ENCODE assay signal across 14 cellular contexts in the genomic region with DNA sequence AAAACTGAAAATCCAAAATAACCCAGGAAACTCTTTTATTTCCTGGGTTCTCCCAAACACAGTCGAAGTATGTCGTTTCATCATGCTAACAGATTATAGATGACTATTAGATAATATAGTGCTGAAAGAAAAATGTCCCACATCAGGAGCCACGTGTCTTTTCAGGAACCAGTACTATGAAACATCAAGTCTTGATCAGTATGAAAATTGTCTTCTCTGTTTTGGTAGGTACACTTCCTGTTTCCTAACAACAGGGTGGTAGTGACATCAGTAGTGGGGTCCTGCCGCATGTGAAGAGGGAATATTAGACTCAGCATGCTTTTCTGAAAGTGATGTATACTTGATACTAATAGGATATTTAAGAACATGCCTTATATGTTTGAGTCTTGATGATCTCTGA.
DNase-seq lines count a peak whose midpoint lies in the region; TF ChIP-seq lines count a peak whose summit lies in the region.
"Had no signal": no experiment of that assay in that cellular context is flagged by ENCODE, and none has a peak within 500 bp of the region (broad histone marks: within the 10 kb centered on the region; RNA-seq: fewer than 3 reads in every experiment).

No MANE protein-coding gene starts in this region.

- H3K4me2 ChIP-seq in mesendoderm (ENCODE audit: low read length), result no peak overlapping the region

- H3K79me1 ChIP-seq in mesendoderm (ENCODE audit: low read length), result no peaks in the 10 kb centered on the region

- H4K8ac ChIP-seq in mesendoderm (ENCODE audit: low read depth, low read length), result no peak overlapping the region

- intact Hi-C loops in activated naive CD4-positive, alpha-beta T cell treated with anti-CD3 and anti-CD28 coated beads for 36 hours (cut with micrococcal nuclease), result no loop called here
- intact Hi-C loops in dorsolateral prefrontal cortex (cut with DNase I) (no loop called here), vagina (cut with DNase I) (no loop called here)

- H3K4ac ChIP-seq in mesendoderm (ENCODE audit: low read depth, low read length), result no peak overlapping the region

- H3K27ac Mint-ChIP-seq in activated naive CD4-positive, alpha-beta T cell treated with anti-CD3 and anti-CD28 coated beads, Interleukin-2, amount 50 U/mL, for 24 hours, result peak overlapping the region; percentile 64
- no peak overlapping the region for H3K27ac Mint-ChIP-seq in activated naive CD4-positive, alpha-beta T cell treated with anti-CD3 and anti-CD28 coated beads for 36 hours
- peak overlapping the region; percentile 67 for H3K27ac Mint-ChIP-seq in type B pancreatic cell

- CTCF ChIA-PET in activated naive CD4-positive, alpha-beta T cell treated with anti-CD3 and anti-CD28 coated beads for 36 hours (lab: Charles Lee), result no interaction called here

- H3K27ac ChIP-seq in SJSA1, result peak overlapping the region; percentile 86
- H3K27ac ChIP-seq in dorsolateral prefrontal cortex, result peak overlapping the region in 55 of 59 donors; percentile 5 to 94 (median 81)
- H3K27ac ChIP-seq in mesendoderm (ENCODE audit: low read depth, low read length), result no peak overlapping the region
- no peak overlapping the region for H3K27ac ChIP-seq in vagina
- H3K27ac ChIP-seq: pancreas, SJCRH30, spleen had no signal

- no peak overlapping the region for H3K56ac ChIP-seq in mesendoderm (ENCODE audit: low read length)

- no peak overlapping the region for H4K5ac ChIP-seq in mesendoderm (ENCODE audit: low read length)

- no peaks in the 10 kb centered on the region for H3K27me3 Mint-ChIP-seq in activated naive CD4-positive, alpha-beta T cell treated with anti-CD3 and anti-CD28 coated beads, Interleukin-2, amount 50 U/mL, for 24 hours
- no peaks in the 10 kb centered on the region for H3K27me3 Mint-ChIP-seq in activated naive CD4-positive, alpha-beta T cell treated with anti-CD3 and anti-CD28 coated beads for 36 hours (ENCODE audit: low read depth)
- no peaks in the 10 kb centered on the region for H3K27me3 Mint-ChIP-seq in type B pancreatic cell

- no peak overlapping the region for H3K4me3 ChIP-seq in SJSA1
- no peak overlapping the region for H3K4me3 ChIP-seq in dorsolateral prefrontal cortex
- no peak overlapping the region for H3K4me3 ChIP-seq in mesendoderm (ENCODE audit: low read length)
- no peak overlapping the region for H3K4me3 ChIP-seq in vagina
- H3K4me3 ChIP-seq: HAP-1, pancreas, SJCRH30, spleen had no signal

- DNase-seq in activated naive CD4-positive, alpha-beta T cell treated with anti-CD3 and anti-CD28 coated beads for 36 hours, result no peak
- DNase-seq in SJSA1 (ENCODE audit: low read depth in 1 of 2, low spot score in 2 of 2) (peak in 1 of 2 experiments; percentile 34), dorsolateral prefrontal cortex (no peak), type B pancreatic cell (ENCODE audit: extremely low spot score, unreplicated experiment) (no peak), mesendoderm (no peak), 8988T (no peak), vagina (ENCODE audit: extremely low spot score in 2 of 2) (no peak)
- DNase-seq: NCI-H2107, NCI-H774, pancreas, SJCRH30, spleen had no signal

- H2BK15ac ChIP-seq in mesendoderm (replicated peaks; ENCODE audit: low read depth), result no peak overlapping the region

- no peak overlapping the region for H3K4me3 Mint-ChIP-seq in activated naive CD4-positive, alpha-beta T cell treated with anti-CD3 and anti-CD28 coated beads, Interleukin-2, amount 50 U/mL, for 24 hours
- H3K4me3 Mint-ChIP-seq in activated naive CD4-positive, alpha-beta T cell treated with anti-CD3 and anti-CD28 coated beads for 36 hours, result no peak overlapping the region
- H3K4me3 Mint-ChIP-seq in type B pancreatic cell, result no peak overlapping the region

- H2BK120ac ChIP-seq in mesendoderm (ENCODE audit: low read depth, low read length), result no peak overlapping the region

- no peaks in the 10 kb centered on the region for H3K79me2 ChIP-seq in mesendoderm (ENCODE audit: control insufficient read depth, insufficient read depth, low read length)

- no peak overlapping the region for H2BK5ac ChIP-seq in mesendoderm (ENCODE audit: low read length)

- peaks cover 3% of the 10 kb centered on the region for H3K36me3 Mint-ChIP-seq in activated naive CD4-positive, alpha-beta T cell treated with anti-CD3 and anti-CD28 coated beads, Interleukin-2, amount 50 U/mL, for 24 hours
- peaks cover 6% of the 10 kb centered on the region for H3K36me3 Mint-ChIP-seq in activated naive CD4-positive, alpha-beta T cell treated with anti-CD3 and anti-CD28 coated beads for 36 hours (ENCODE audit: low read depth)
- peaks cover 27% of the 10 kb centered on the region for H3K36me3 Mint-ChIP-seq in type B pancreatic cell

- H2AK5ac ChIP-seq in mesendoderm (ENCODE audit: low read length), result no peak overlapping the region

- H3K23ac ChIP-seq in mesendoderm (ENCODE audit: low read length), result no peak overlapping the region

- H3K36me3 ChIP-seq in SJSA1, result no peaks in the 10 kb centered on the region
- H3K36me3 ChIP-seq in mesendoderm (ENCODE audit: control insufficient read depth, insufficient read depth, low read length), result no peaks in the 10 kb centered on the region
- no peaks in the 10 kb centered on the region for H3K36me3 ChIP-seq in vagina
- H3K36me3 ChIP-seq: HAP-1, pancreas, SJCRH30 had no signal

- no peak overlapping the region for H3K9ac ChIP-seq in mesendoderm (ENCODE audit: low read length)

- WGBS in mesendoderm (ENCODE audit: extremely low coverage, insufficient coverage, low lambda C conversion rate), result no CpG with 5 or more reads among the region's 4 CpGs

- H3K4me1 Mint-ChIP-seq in activated naive CD4-positive, alpha-beta T cell treated with anti-CD3 and anti-CD28 coated beads, Interleukin-2, amount 50 U/mL, for 24 hours, result peaks cover 20% of the 10 kb centered on the region
- H3K4me1 Mint-ChIP-seq in activated naive CD4-positive, alpha-beta T cell treated with anti-CD3 and anti-CD28 coated beads for 36 hours (ENCODE audit: low read depth), result peaks cover 13% of the 10 kb centered on the region
- peaks cover 15% of the 10 kb centered on the region for H3K4me1 Mint-ChIP-seq in type B pancreatic cell (ENCODE audit: unreplicated experiment)

- TF ChIP-seq CTCF in dorsolateral prefrontal cortex (IDR thresholded peaks at IDR 0.05 in 54 of 56, conservative IDR thresholded peaks at IDR 0.05 in 2 of 56; ENCODE audit: low read depth in 1 of 56, partially characterized antibody in 56 of 56) (no peak), type B pancreatic cell (conservative IDR thresholded peaks at IDR 0.05) (no peak), vagina (IDR thresholded peaks at IDR 0.05) (no peak)

- H3K9me3 Mint-ChIP-seq in activated naive CD4-positive, alpha-beta T cell treated with anti-CD3 and anti-CD28 coated beads, Interleukin-2, amount 50 U/mL, for 24 hours, result no peaks in the 10 kb centered on the region
- H3K9me3 Mint-ChIP-seq in activated naive CD4-positive, alpha-beta T cell treated with anti-CD3 and anti-CD28 coated beads for 36 hours, result no peaks in the 10 kb centered on the region
- no peaks in the 10 kb centered on the region for H3K9me3 Mint-ChIP-seq in type B pancreatic cell

- H3K27me3 ChIP-seq in SJSA1 (replicated peaks), result no peaks in the 10 kb centered on the region
- no peaks in the 10 kb centered on the region for H3K27me3 ChIP-seq in dorsolateral prefrontal cortex
- no peaks in the 10 kb centered on the region for H3K27me3 ChIP-seq in mesendoderm (ENCODE audit: insufficient read depth, low read length, poor library complexity)
- no peaks in the 10 kb centered on the region for H3K27me3 ChIP-seq in vagina
- H3K27me3 ChIP-seq: pancreas, SJCRH30, spleen had no signal

- H3K4me1 ChIP-seq in SJSA1 (replicated peaks) (peaks cover 33% of the 10 kb centered on the region), mesendoderm (ENCODE audit: control insufficient read depth, low read depth, low read length) (no peaks in the 10 kb centered on the region), vagina (no peaks in the 10 kb centered on the region)
- H3K4me1 ChIP-seq: SJCRH30 had no signal

- TF ChIP-seq POLR2A in vagina (IDR thresholded peaks at IDR 0.05), result no peak

- H3K9me3 ChIP-seq in SJSA1 (replicated peaks), result no peaks in the 10 kb centered on the region
- no peaks in the 10 kb centered on the region for H3K9me3 ChIP-seq in vagina
- H3K9me3 ChIP-seq: HAP-1, pancreas, SJCRH30 had no signal

- H3K18ac ChIP-seq in mesendoderm (ENCODE audit: low read length), result no peak overlapping the region

Comparison
In these comparisons a context has a peak if more than half of its experiments do, and no peak if none do; other contexts are left out.
1. H3K27ac ChIP-seq: peak in SJSA1 (single experiment) and dorsolateral prefrontal cortex (55 of 59); none in mesendoderm (single experiment) and vagina (single experiment).